In genomic region chr17:9364837-9365430, GRCh38 we compare ENCODE assay signal across 17 cellular contexts.
"Had no signal": no experiment of that assay in that cellular context is flagged by ENCODE, and none has a peak within 500 bp of the region (broad histone marks: within the 10 kb centered on the region; RNA-seq: fewer than 3 reads in every experiment).

No MANE protein-coding gene starts in this region.

- H3K27me3 ChIP-seq: esophagus squamous epithelium, gastroesophageal sphincter, heart right ventricle, stomach, testis had no signal

- DNase-seq: activated B cell treated with CpG ODN at 0.5 μM for 24 hours; activated CD4-positive, alpha-beta T cell treated with anti-CD3 and anti-CD28 coated beads for 48 hours; activated naive CD4-positive, alpha-beta T cell; esophagus squamous epithelium; heart right ventricle; left colon; lower lobe of right lung; nephron progenitor cell; stimulated activated CD4-positive, alpha-beta T cell treated with anti-CD3 and anti-CD28 coated beads, Interleukin-12 subunit alpha, Interleukin-12 subunit beta, amount 100 ng/mL, for 4 hours; stimulated activated CD4-positive, alpha-beta T cell treated with anti-CD3 and anti-CD28 coated beads, Interleukin-2, amount 100 ng/mL, for 24 hours; stomach; testis had no signal

- H3K4me1 ChIP-seq: testis had no signal

- H3K27ac ChIP-seq: gastroesophageal sphincter, lower lobe of right lung, stomach, testis had no signal

- H3K4me1 Mint-ChIP-seq: activated B cell treated with CpG ODN at 0.5 μM for 24 hours had no signal

- H3K9me3 ChIP-seq: esophagus squamous epithelium, gastroesophageal sphincter, heart right ventricle, lower lobe of right lung, stomach, testis had no signal

- ATAC-seq: gastroesophageal sphincter, heart right ventricle, left colon, lower lobe of right lung had no signal

- H3K27ac Mint-ChIP-seq: activated B cell treated with CpG ODN at 0.5 μM for 24 hours; activated T-helper 1 cell treated with anti-CD3 and anti-CD28 coated beads, Interleukin-12 subunit alpha, Interleukin-12 subunit beta, Interleukin-2, Interleukin-4 antibody, amounts not matched to agents 30 ng/mL and 10 ng/mL and 1 ng/mL, durations not matched to agents 14 hours and 24 hours and 36 hours; nephron progenitor cell had no signal

- H3K4me3 Mint-ChIP-seq: activated B cell treated with CpG ODN at 0.5 μM for 24 hours; activated T-helper 1 cell treated with anti-CD3 and anti-CD28 coated beads, Interleukin-12 subunit alpha, Interleukin-12 subunit beta, Interleukin-2, Interleukin-4 antibody, amounts not matched to agents 30 ng/mL and 10 ng/mL and 1 ng/mL, durations not matched to agents 14 hours and 24 hours and 36 hours; nephron progenitor cell had no signal

- H3K9me3 Mint-ChIP-seq: activated B cell treated with CpG ODN at 0.5 μM for 24 hours; activated T-helper 1 cell treated with anti-CD3 and anti-CD28 coated beads, Interleukin-12 subunit alpha, Interleukin-12 subunit beta, Interleukin-2, Interleukin-4 antibody, amounts not matched to agents 30 ng/mL and 10 ng/mL and 1 ng/mL, durations not matched to agents 14 hours and 24 hours and 36 hours; nephron progenitor cell had no signal

- H3K36me3 ChIP-seq: esophagus squamous epithelium, gastroesophageal sphincter, heart right ventricle, lower lobe of right lung, stomach had no signal

- H3K4me3 ChIP-seq: esophagus squamous epithelium, gastroesophageal sphincter, heart right ventricle, lower lobe of right lung, stomach, testis had no signal

- FAIRE-seq: colon, endothelial cell of umbilical vein, TTC549 had no signal

- H3K27me3 Mint-ChIP-seq: activated B cell treated with CpG ODN at 0.5 μM for 24 hours had no signal
